9 cellular contexts compared by ENCODE assay signal in genomic region chr3:177615015-177615414, GRCh38.
DNase-seq lines count a peak whose midpoint lies in the region; ATAC-seq and TF ChIP-seq lines count a peak whose summit lies in the region.
"Had no signal": no experiment of that assay in that cellular context is flagged by ENCODE, and none has a peak within 500 bp of the region (broad histone marks: within the 10 kb centered on the region; RNA-seq: fewer than 3 reads in every experiment).

No MANE protein-coding gene starts in this region.

- H3K9me3 ChIP-seq in right atrium auricular region (no peaks in the 10 kb centered on the region), transverse colon (no peaks in the 10 kb centered on the region), Caco-2 (no peaks in the 10 kb centered on the region)

- H3K27ac ChIP-seq in right atrium auricular region (no peak overlapping the region), transverse colon (peak overlapping the region in 1 of 4 donors; percentile 9)

- H3K4me3 ChIP-seq in right atrium auricular region (no peak overlapping the region), transverse colon (no peak overlapping the region), Caco-2 (ENCODE audit: low read depth, low read length) (no peak overlapping the region)

- no peak for TF ChIP-seq CTCF in right atrium auricular region (IDR thresholded peaks at IDR 0.05)
- TF ChIP-seq CTCF in transverse colon (IDR thresholded peaks at IDR 0.05): no peak
- TF ChIP-seq CTCF in Caco-2 (IDR thresholded peaks at IDR 0.05; ENCODE audit: insufficient read depth in 1 of 2, low read depth in 1 of 2, low read length in 1 of 2, severe bottlenecking in 1 of 2, unreplicated experiment in 1 of 2): no peak

- CTCF ChIA-PET in Caco-2 (lab: Charles Lee): no interaction called here

- WGBS in transverse colon (ENCODE audit: low coverage in 1 of 2), 2 donors: 18 to 28% methylated on average over 2 of the region's 2 CpGs

- BruUV-seq in Caco-2 (replicated peaks; lab: Mats Ljungman, UMichigan): no TSS peak

- H3K4me1 ChIP-seq in right atrium auricular region (peaks cover 0 to 27% of the 10 kb centered on the region in 2 donors), transverse colon (peaks cover 7 to 27% (median 22%) of the 10 kb centered on the region in 4 donors), Caco-2 (peaks cover 6% of the 10 kb centered on the region; the same call in 1 of the 2 replicates)

- TF ChIP-seq EP300 in transverse colon (IDR thresholded peaks at IDR 0.05; ENCODE audit: low read depth): no peak

- in situ Hi-C loops in transverse colon (cut with MboI; ENCODE audit: low pct_ligation_motif_present in 1 of 4, low pct_unique_long_range_greater_than_20kb in 1 of 4, low sequenced_read_pairs in 3 of 4): no loop called here

- H3K4me3 Mint-ChIP-seq in Caco-2 (ENCODE audit: unreplicated experiment): no peak overlapping the region
- H3K4me3 Mint-ChIP-seq: B cell had no signal

- no peaks in the 10 kb centered on the region for H3K4me1 Mint-ChIP-seq in Caco-2 (ENCODE audit: low read depth, unreplicated experiment)

- H3K36me3 ChIP-seq in right atrium auricular region (no peaks in the 10 kb centered on the region), transverse colon (no peaks in the 10 kb centered on the region), Caco-2 (ENCODE audit: control insufficient read depth, insufficient read depth, low read length) (no peaks in the 10 kb centered on the region)

- no peaks in the 10 kb centered on the region for H3K36me3 Mint-ChIP-seq in Caco-2 (ENCODE audit: insufficient read depth, unreplicated experiment)

- DNase-seq in NCI-H1417 (lab: John Stamatoyannopoulos, UW): peak in 2 of 3 experiments; percentile 20 to 23
- no peak for DNase-seq in NCI-H1417 treated with DMSO at 0.1 percent for 48 hours (lab: John Stamatoyannopoulos, UW)
- peak; percentile 93 for DNase-seq in SKM-1 treated with dmso at 0.1 percent for 144 hours (lab: John Stamatoyannopoulos, UW; ENCODE audit: unreplicated experiment)
- DNase-seq in right atrium auricular region (ENCODE audit: low spot score): peak; percentile 82
- peak; percentile 54 for DNase-seq in transverse colon
- DNase-seq in NCI-H524 treated with DMSO at 0.1 percent for 48 hours (lab: John Stamatoyannopoulos, UW): no peak
- DNase-seq in Caco-2: no peak

- no peak for TF ChIP-seq POLR2A in transverse colon (IDR thresholded peaks at IDR 0.05)

- intact Hi-C loops in transverse colon (cut with DNase I; ENCODE audit: low total_unique reads) (no loop called here), Caco-2 (cut with micrococcal nuclease; ENCODE audit: unreplicated experiment) (no loop called here)

- no peaks in the 10 kb centered on the region for H3K27me3 ChIP-seq in right atrium auricular region
- H3K27me3 ChIP-seq in transverse colon: no peaks in the 10 kb centered on the region
- no peaks in the 10 kb centered on the region for H3K27me3 ChIP-seq in Caco-2 (replicated peaks; ENCODE audit: control insufficient read depth, insufficient read depth, low read length)

- no peak for ATAC-seq in GM21786 (IDR thresholded peaks at IDR 0.05; ENCODE audit: unreplicated experiment)

- no peaks in the 10 kb centered on the region for H3K27me3 Mint-ChIP-seq in Caco-2 (ENCODE audit: insufficient read depth, unreplicated experiment)

- POLR2A ChIA-PET in Caco-2 (lab: Charles Lee): no interaction called here

- H3K27ac Mint-ChIP-seq in Caco-2 (ENCODE audit: unreplicated experiment): no peak overlapping the region
- H3K27ac Mint-ChIP-seq: B cell had no signal

- H3K9me3 Mint-ChIP-seq in Caco-2 (ENCODE audit: unreplicated experiment): no peaks in the 10 kb centered on the region

Comparison
In these comparisons a context has a peak if more than half of its experiments do, and no peak if none do; other contexts are left out.
1. DNase-seq: peak in NCI-H1417 (2 of 3), SKM-1 treated with dmso at 0.1 percent for 144 hours (single experiment), right atrium auricular region (single experiment) and transverse colon (single experiment); none in NCI-H1417 treated with DMSO at 0.1 percent for 48 hours (single experiment), NCI-H524 treated with DMSO at 0.1 percent for 48 hours (single experiment) and Caco-2 (0 of 2).